ENCODE assay signal across 8 cellular contexts in the genomic region with DNA sequence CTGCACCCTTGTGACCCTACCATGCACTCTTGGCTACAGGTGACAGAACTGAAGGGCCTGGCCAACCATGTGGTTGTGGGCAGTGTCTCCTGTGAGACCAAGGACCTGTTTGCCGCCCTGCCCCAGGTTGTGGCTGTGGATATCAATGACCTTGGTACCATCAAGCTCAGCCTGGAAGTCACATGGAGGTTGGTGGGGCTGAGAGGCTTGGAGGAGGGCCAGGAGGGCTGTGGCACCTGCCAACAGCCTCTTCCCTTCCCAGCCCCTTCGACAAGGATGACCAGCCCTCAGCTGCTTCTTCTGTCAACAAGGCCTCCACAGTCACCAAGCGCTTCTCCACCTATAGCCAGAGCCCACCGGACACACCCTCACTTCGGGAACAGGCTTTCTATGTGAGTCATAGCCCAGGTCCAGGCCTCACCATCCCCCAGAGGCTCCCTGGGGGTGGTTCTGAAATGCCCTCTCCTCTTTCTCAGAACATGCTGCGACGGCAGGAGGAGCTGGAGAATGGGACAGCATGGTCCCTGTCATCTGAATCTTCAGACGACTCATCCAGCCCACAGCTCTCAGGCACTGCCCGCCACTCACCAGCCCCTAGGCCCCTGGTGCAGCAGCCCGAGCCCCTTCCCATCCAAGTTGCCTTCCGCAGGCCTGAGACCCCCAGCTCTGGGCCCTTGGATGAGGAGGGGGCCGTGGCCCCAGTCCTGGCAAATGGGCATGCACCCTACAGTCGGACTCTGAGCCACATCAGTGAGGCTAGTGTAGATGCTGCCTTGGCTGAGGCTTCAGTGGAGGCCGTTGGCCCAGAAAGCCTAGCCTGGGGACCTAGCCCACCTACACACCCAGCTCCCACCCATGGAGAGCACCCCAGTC. TPM values are rescaled to one million over a fixed set of nuclear protein-coding genes. Genes with fewer than 3 reads are reported as not detected.
DNase-seq lines count a peak whose midpoint lies in the region; ATAC-seq and TF ChIP-seq lines count a peak whose summit lies in the region.

No MANE protein-coding gene starts in this region.

- H3K27me3 ChIP-seq in neuronal stem cell (ENCODE audit: control insufficient read depth in 3 of 3, insufficient read depth in 3 of 3, low read depth in 1 of 3, low read length in 3 of 3) = peaks cover 0 to 33% (median 2%) of the 10 kb centered on the region in 3 experiments

- H3K4me2 ChIP-seq in neuronal stem cell (ENCODE audit: insufficient read depth, low read length, poor library complexity, severe bottlenecking) = no peak overlapping the region

- H3K27ac ChIP-seq in cingulate gyrus (ENCODE audit: low read depth, low read length) (peak overlapping the region; percentile 39), neuronal stem cell (replicated peaks; ENCODE audit: low read length) (no peak overlapping the region)

- peak overlapping the region; percentile 39 for H2BK5ac ChIP-seq in neuronal stem cell (ENCODE audit: low read length)

- H3K36me3 ChIP-seq in neuronal stem cell (replicated peaks in 1 of 2; ENCODE audit: control insufficient read depth in 2 of 2, insufficient read depth in 2 of 2, low read length in 2 of 2) = peaks cover 47 to 81% of the 10 kb centered on the region in 2 donors

- TF ChIP-seq CTCF in GM20000 (IDR thresholded peaks at IDR 0.05; ENCODE audit: extremely low read depth, missing control alignments) = no peak

- peaks cover 3% of the 10 kb centered on the region for H3K79me1 ChIP-seq in neuronal stem cell (ENCODE audit: low read depth, low read length)

- H3K9me3 ChIP-seq in neuronal stem cell (replicated peaks in 1 of 2; ENCODE audit: control insufficient read depth in 2 of 2, insufficient read depth in 1 of 2, low read depth in 1 of 2, low read length in 2 of 2) = peaks cover 0 to 1% of the 10 kb centered on the region in 2 donors

- no CpG with 5 or more reads among the region's 14 CpGs for WGBS in neuronal stem cell (ENCODE audit: extremely low coverage in 2 of 2, insufficient read length in 2 of 2, insufficient replicate concordance in 1 of 2), 2 donors

- H3K18ac ChIP-seq in neuronal stem cell (ENCODE audit: low read length) = peak overlapping the region; percentile 57

- no peak overlapping the region for H4K8ac ChIP-seq in neuronal stem cell (ENCODE audit: low read depth, low read length)

- H3K23ac ChIP-seq in neuronal stem cell (ENCODE audit: low read depth, low read length, poor library complexity) = peak overlapping the region; percentile 65

- H3K4me3 ChIP-seq in neuronal stem cell (ENCODE audit: low read length in 2 of 2) = peak overlapping the region in 1 of 2 donors; percentile 13

- H2BK120ac ChIP-seq in neuronal stem cell (ENCODE audit: low read depth, low read length) = no peak overlapping the region

- no peak overlapping the region for H4K91ac ChIP-seq in neuronal stem cell (ENCODE audit: low read depth, low read length, poor library complexity)

- ATAC-seq in GM18502 (IDR thresholded peaks at IDR 0.05; ENCODE audit: poor library complexity, unreplicated experiment) = no peak
- ATAC-seq in GM21528 (IDR thresholded peaks at IDR 0.05; ENCODE audit: low FRiP score, unreplicated experiment) = no peak

- no peak overlapping the region for H2AFZ ChIP-seq in neuronal stem cell (ENCODE audit: low read length)

- no peak overlapping the region for H3K9ac ChIP-seq in neuronal stem cell (ENCODE audit: low read depth, low read length, poor library complexity)

- H3K4me1 ChIP-seq in neuronal stem cell (ENCODE audit: control insufficient read depth in 2 of 2, insufficient read depth in 1 of 2, low read depth in 1 of 2, low read length in 2 of 2) = peaks cover 7 to 13% of the 10 kb centered on the region in 2 donors

- H2BK15ac ChIP-seq in neuronal stem cell (ENCODE audit: low read length) = no peak overlapping the region

- no peak overlapping the region for H3K4ac ChIP-seq in neuronal stem cell (ENCODE audit: low read length)

- no peak overlapping the region for H2BK12ac ChIP-seq in neuronal stem cell (ENCODE audit: low read length)

- H3K14ac ChIP-seq in neuronal stem cell (ENCODE audit: low read length) = no peak overlapping the region

- DNase-seq in DMS79 treated with DMSO at 0.1 percent for 48 hours (lab: John Stamatoyannopoulos, UW) (peak; percentile 7), NCI-H2029 (lab: John Stamatoyannopoulos, UW) (peak; percentile 84), neuronal stem cell (ENCODE audit: low spot score) (no peak), GM20000 (ENCODE audit: low spot score) (no peak), NOMO-1 (lab: John Stamatoyannopoulos, UW; ENCODE audit: unreplicated experiment in 2 of 2) (no peak)

- H2AK5ac ChIP-seq in neuronal stem cell (ENCODE audit: low read depth, low read length) = no peak overlapping the region

RNA-seq across cellular contexts. Expression of a gene that starts 13.0 kb away (rescaled TPM):
- 23.0 TPM for polyA plus RNA-seq in neuronal stem cell (2013, experiment 1 of 2)
- 23.4 TPM for polyA plus RNA-seq in neuronal stem cell (2013, experiment 2 of 2)

RNA-seq across cellular contexts. Expression of a gene that starts 20.7 kb away (rescaled TPM):
- 40.2 TPM for polyA plus RNA-seq in neuronal stem cell (2013, experiment 1 of 2)
- polyA plus RNA-seq in neuronal stem cell (2013, experiment 2 of 2) = 39.4 TPM

RNA-seq across cellular contexts. Expression of a gene that starts 58.3 kb away (rescaled TPM):
- not detected for polyA plus RNA-seq in neuronal stem cell (2013, experiment 1 of 2)
- not detected for polyA plus RNA-seq in neuronal stem cell (2013, experiment 2 of 2)

Comparison
In these comparisons a context has a peak if more than half of its experiments do, and no peak if none do; other contexts are left out.
1. DNase-seq: peak in DMS79 treated with DMSO at 0.1 percent for 48 hours (single experiment) and NCI-H2029 (single experiment); none in neuronal stem cell (single experiment), GM20000 (single experiment) and NOMO-1 (0 of 2).